8 cellular contexts compared by ENCODE assay signal in genomic region chr1:236502972-236503639, GRCh38. TPM values are rescaled to one million over a fixed set of nuclear protein-coding genes. Genes with fewer than 3 reads are reported as not detected.
DNase-seq lines count a peak whose midpoint lies in the region; ATAC-seq, FAIRE-seq and TF ChIP-seq lines count a peak whose summit lies in the region.

No MANE protein-coding gene starts in this region.

- BruUV-seq in HCT116 (replicated peaks; lab: Mats Ljungman, UMichigan): no TSS peak

- no peaks in the 10 kb centered on the region for H3K9me2 ChIP-seq in HCT116 (ENCODE audit: insufficient read depth)

- POLR2A ChIA-PET in HCT116 (lab: Charles Lee) (interaction anchor here (1.0 kb wide), 1 partner anchor 21 kb away, joined by 3 read pairs; the partner anchor contains the start of gene LGALS8), T-cell (lab: Charles Lee) (interaction anchor here in 1 of 2 donors (0.6 kb wide), 1 partner anchor 122 kb away, joined by 18 read pairs; no protein-coding TSS in a partner anchor)

- H3K27me3 ChIP-seq in BLaER1 (no peaks in the 10 kb centered on the region), HCT116 (ENCODE audit: insufficient read depth, low read length) (no peaks in the 10 kb centered on the region)

- H2AFZ ChIP-seq in HCT116 (ENCODE audit: low read depth, low read length, poor library complexity, severe bottlenecking): peak overlapping the region; percentile 100

- intact Hi-C loops in HCT116 (cut with micrococcal nuclease): no loop called here

- H3K4me2 ChIP-seq in BLaER1 (peak overlapping the region; percentile 51), HCT116 (ENCODE audit: low read length) (peak overlapping the region; percentile 97)

- CTCF ChIA-PET in HCT116 (lab: Charles Lee): no interaction called here
- CTCF ChIA-PET in T-cell (lab: Charles Lee): interaction anchor here (0.7 to 0.9 kb wide), 3 partner anchors 12 to 618 kb away, joined by 3 to 5 read pairs (median 4); no protein-coding TSS in a partner anchor

- H4K20me1 ChIP-seq in BLaER1 (no peaks in the 10 kb centered on the region), HCT116 (ENCODE audit: insufficient read depth) (no peaks in the 10 kb centered on the region)

- RAD21 ChIA-PET in HCT116 (lab: Charles Lee; ENCODE audit: low non-redundant PET in 1 of 2, low total read pairs in 2 of 2, uncharacterized antibody in 2 of 2, unreplicated experiment in 2 of 2): interaction anchor here in 1 of 2 experiments (1.1 kb wide), 1 partner anchor 29 kb away, joined by 3 read pairs; no protein-coding TSS in a partner anchor

- peaks cover 10 to 17% (median 17%) of the 10 kb centered on the region in 3 donors for H3K4me1 Mint-ChIP-seq in T-cell

- peaks cover 11% of the 10 kb centered on the region; the same call in 1 of the 2 replicates for H3K4me1 ChIP-seq in BLaER1
- peaks cover 17 to 21% of the 10 kb centered on the region in 2 experiments for H3K4me1 ChIP-seq in HCT116 (ENCODE audit: control insufficient read depth in 1 of 2, insufficient read depth in 2 of 2, low read length in 2 of 2)

- H3K27ac ChIP-seq in BLaER1: peak overlapping the region; percentile 18; the same call in 1 of the 2 replicates
- peak overlapping the region; percentile 56 for H3K27ac ChIP-seq in HCT116 (ENCODE audit: low read depth, low read length)
- H3K27ac ChIP-seq in epithelial cell of prostate: peak overlapping the region; percentile 77

- H3K9me3 Mint-ChIP-seq in T-cell: no peaks in the 10 kb centered on the region

- no peak for FAIRE-seq in urothelium cell line (lab: Jason Lieb, UNC)

- no peak for TF ChIP-seq RAD21 in HCT116 (IDR thresholded peaks at IDR 0.05; ENCODE audit: low read depth)

- H3K4me3 Mint-ChIP-seq in T-cell: peak overlapping the region in 2 of 3 donors; percentile 17 to 72

- H3K9me3 ChIP-seq in BLaER1 (no peaks in the 10 kb centered on the region), HCT116 (ENCODE audit: control insufficient read depth in 1 of 2, insufficient read depth in 1 of 2, low read depth in 1 of 2, low read length in 2 of 2) (no peaks in the 10 kb centered on the region)

- no peak for TF ChIP-seq POLR2A in HCT116 (IDR thresholded peaks at IDR 0.05; ENCODE audit: borderline replicate concordance, extremely low read depth, insufficient read depth, insufficient read length)

- no peak overlapping the region for H3K9ac ChIP-seq in BLaER1
- peak overlapping the region; percentile 55 for H3K9ac ChIP-seq in HCT116 (ENCODE audit: low read length)

- no peaks in the 10 kb centered on the region for H3K27me3 Mint-ChIP-seq in T-cell

- peak; percentile 81 for ATAC-seq in HCT116
- peak in 2 of 4 experiments; percentile 31 to 48 for ATAC-seq in T-cell (replicated peaks in 1 of 4)
- ATAC-seq in GM19452 (IDR thresholded peaks at IDR 0.05; ENCODE audit: unreplicated experiment): no peak

- no peak overlapping the region for H3K4me3 ChIP-seq in BLaER1
- H3K4me3 ChIP-seq in HCT116 (replicated peaks in 1 of 2; ENCODE audit: low read depth in 1 of 2, low read length in 2 of 2): peak overlapping the region; percentile 39 to 60

- no peaks in the 10 kb centered on the region for H3K36me3 ChIP-seq in BLaER1
- no peaks in the 10 kb centered on the region for H3K36me3 ChIP-seq in HCT116 (ENCODE audit: control insufficient read depth in 1 of 2, insufficient read depth in 2 of 2, low read length in 2 of 2)

- H3K36me3 Mint-ChIP-seq in T-cell: no peaks in the 10 kb centered on the region

- no peak for TF ChIP-seq CTCF in HCT116 (IDR thresholded peaks at IDR 0.05 in 2 of 3, conservative IDR thresholded peaks at IDR 0.05 in 1 of 3; ENCODE audit: borderline replicate concordance in 1 of 3, insufficient read depth in 1 of 3, low read depth in 2 of 3, low read length in 2 of 3)

- peak; percentile 36 for DNase-seq in HCT116 (ENCODE audit: low read depth, low spot score)
- peak in 4 of 34 experiments; percentile 2 to 35 (median 13) for DNase-seq in T-cell
- DNase-seq in epithelial cell of prostate (ENCODE audit: low read depth, low spot score): peak; percentile 58
- peak; percentile 66 for DNase-seq in mucosa of gallbladder (ENCODE audit: low spot score)
- peak; percentile 65 for DNase-seq in urothelium cell line (ENCODE audit: low spot score)
- DNase-seq in NCI-H1436 (lab: John Stamatoyannopoulos, UW): no peak

- H3K79me2 ChIP-seq in HCT116 (ENCODE audit: insufficient read depth, low read length): no peaks in the 10 kb centered on the region

- peak overlapping the region; percentile 65 to 80 for H3K27ac Mint-ChIP-seq in T-cell

TF ChIP-seq in HCT116, 20 proteins besides CTCF, POLR2A, EP300 and RAD21:
- TF ChIP-seq EZH2 (IDR thresholded peaks at IDR 0.05): no peak
- TF ChIP-seq SIN3A (IDR thresholded peaks at IDR 0.05; ENCODE audit: low read depth): no peak
- TF ChIP-seq ZNF274 (IDR thresholded peaks at IDR 0.05; ENCODE audit: low read depth, low read length): no peak
- TF ChIP-seq YY1 (IDR thresholded peaks at IDR 0.05; ENCODE audit: extremely low read depth, insufficient replicate concordance, low read depth, low read length): no peak
- TF ChIP-seq ELF1 (IDR thresholded peaks at IDR 0.05; ENCODE audit: borderline replicate concordance, low read depth): 0 out of 2 replicates have a peak, but pooled peaks have one; percentile 32
- TF ChIP-seq REST (IDR thresholded peaks at IDR 0.05; ENCODE audit: low read depth): no peak
- TF ChIP-seq SP1 (IDR thresholded peaks at IDR 0.05; ENCODE audit: low read depth): peak; percentile 19; the same call in 1 of the 2 replicates
- no peak for TF ChIP-seq ZBTB33 (IDR thresholded peaks at IDR 0.05; ENCODE audit: extremely low read depth, insufficient replicate concordance, low read length)
- no peak for TF ChIP-seq SRF (IDR thresholded peaks at IDR 0.05; ENCODE audit: low read depth)
- no peak for TF ChIP-seq ATF3 (IDR thresholded peaks at IDR 0.05)
- TF ChIP-seq JUND (IDR thresholded peaks at IDR 0.05): 0 out of 2 replicates have a peak, but pooled peaks have one; percentile 1
- TF ChIP-seq FOSL1 (IDR thresholded peaks at IDR 0.05; ENCODE audit: low read depth): no peak
- TF ChIP-seq CEBPB (IDR thresholded peaks at IDR 0.05; ENCODE audit: low read depth): no peak
- TF ChIP-seq MAX (IDR thresholded peaks at IDR 0.05): 0 out of 2 replicates have a peak, but pooled peaks have one; percentile 10
- TF ChIP-seq EZH2phosphoT487 (IDR thresholded peaks at IDR 0.05; ENCODE audit: borderline replicate concordance): no peak
- no peak for TF ChIP-seq TCF7L2 (IDR thresholded peaks at IDR 0.05; ENCODE audit: borderline replicate concordance, extremely low read depth, insufficient read depth, insufficient read length)
- no peak for TF ChIP-seq ZFX (IDR thresholded peaks at IDR 0.05)
- peak; percentile 44; the same call in 1 of the 2 replicates for TF ChIP-seq POLR2AphosphoS5 (IDR thresholded peaks at IDR 0.05; ENCODE audit: low read depth, low read length)
- TF ChIP-seq CBX3 (IDR thresholded peaks at IDR 0.05; ENCODE audit: low read depth): no peak
- 0 out of 2 replicates have a peak, but pooled peaks have one; percentile 23 for TF ChIP-seq EGR1 (IDR thresholded peaks at IDR 0.05; ENCODE audit: low read depth)
TF ChIP-seq in HCT116: peak in this region for 6.

RNA-seq across cellular contexts. Expression of gene LGALS8, which starts 20.7 kb away (rescaled TPM):
- total RNA-seq in HCT116 (2021; ENCODE audit: unreplicated experiment): 30.7 TPM
- 20.8 and 31.3 TPM in 2 replicates for polyA plus RNA-seq in HCT116 (2012)
- 100 to 1,000 TPM; 106 to 147 (median 124) TPM for total RNA-seq in T-cell
- total RNA-seq in mucosa of gallbladder: 62.2 TPM

Comparison
In these comparisons a context has a peak if more than half of its experiments do, and no peak if none do; other contexts are left out.
1. H3K27ac ChIP-seq: peak in every context shown above with its lines; median percentile 77 in epithelial cell of prostate; 56 in HCT116; 18 in BLaER1.